In genomic region chr5:122442938-122443337, GRCh38 we compare ENCODE assay signal across 1 cellular context.
TF ChIP-seq lines count a peak whose summit lies in the region.

No MANE protein-coding gene starts in this region.

TF ChIP-seq in GM23338, 12 proteins besides CTCF, POLR2A, EP300 and RAD21 (continued from another document):
- TF ChIP-seq ZNF462 (CRISPR knock-in tag; IDR thresholded peaks at IDR 0.05) (no peak), NANOG (IDR thresholded peaks at IDR 0.05; ENCODE audit: borderline replicate concordance) (no peak), EZH2phosphoT487 (IDR thresholded peaks at IDR 0.05; ENCODE audit: unreplicated experiment) (no peak), EZH2 (IDR thresholded peaks at IDR 0.05; ENCODE audit: low read depth, unreplicated experiment) (no peak), JUNB (IDR thresholded peaks at IDR 0.05; ENCODE audit: unreplicated experiment) (no peak), POLR2AphosphoS5 (IDR thresholded peaks at IDR 0.05; ENCODE audit: low read depth) (no peak)
TF ChIP-seq in GM23338: peak in this region for 0.
